In genomic region chr5:95102080-95102479, GRCh38 we compare ENCODE assay signal across 16 cellular contexts.
DNase-seq lines count a peak whose midpoint lies in the region; ATAC-seq and TF ChIP-seq lines count a peak whose summit lies in the region.
"Had no signal": no experiment of that assay in that cellular context is flagged by ENCODE, and none has a peak within 500 bp of the region (broad histone marks: within the 10 kb centered on the region; RNA-seq: fewer than 3 reads in every experiment).

No MANE protein-coding gene starts in this region.

- H4K20me1 ChIP-seq in DND-41 (ENCODE audit: insufficient read depth, low read length), result no peaks in the 10 kb centered on the region

- no peaks in the 10 kb centered on the region for H3K36me3 ChIP-seq in DND-41 (ENCODE audit: insufficient read depth, low read length)
- H3K36me3 ChIP-seq in SJCRH30, result peaks cover 2% of the 10 kb centered on the region; the same call in 1 of the 2 replicates
- H3K36me3 ChIP-seq in right atrium auricular region, result no peaks in the 10 kb centered on the region
- H3K36me3 ChIP-seq: breast epithelium, neutrophil had no signal

- H3K9ac ChIP-seq in DND-41 (ENCODE audit: low read depth, low read length), result no peak overlapping the region

- H2AFZ ChIP-seq in DND-41 (ENCODE audit: low read depth, low read length), result no peak overlapping the region

- no peaks in the 10 kb centered on the region for H3K79me2 ChIP-seq in DND-41 (ENCODE audit: insufficient read depth, low read length)

- H3K27ac ChIP-seq in DND-41 (ENCODE audit: low read length) (no peak overlapping the region), SJCRH30 (no peak overlapping the region), right atrium auricular region (no peak overlapping the region)
- H3K27ac ChIP-seq: breast epithelium, neutrophil had no signal

- ATAC-seq in DND-41 (ENCODE audit: insufficient read depth, low read depth) (peak; percentile 31; the same call in 1 of the 3 replicates), GM19467 (IDR thresholded peaks at IDR 0.05; ENCODE audit: unreplicated experiment) (peak; percentile 37), HG03280 (IDR thresholded peaks at IDR 0.05; ENCODE audit: unreplicated experiment) (peak; percentile 21), SK-N-SH treated with all-trans-retinoic acid at 6 μM for 48 hours (no peak)

- H3K9me3 ChIP-seq in DND-41 (ENCODE audit: insufficient read depth, low read length, severe bottlenecking) (no peaks in the 10 kb centered on the region), SJCRH30 (replicated peaks) (no peaks in the 10 kb centered on the region), right atrium auricular region (no peaks in the 10 kb centered on the region)
- H3K9me3 ChIP-seq: breast epithelium, neutrophil had no signal

- no peaks in the 10 kb centered on the region for H3K27me3 ChIP-seq in DND-41 (ENCODE audit: insufficient read depth, low read length, poor library complexity)
- no peaks in the 10 kb centered on the region for H3K27me3 ChIP-seq in SJCRH30
- no peaks in the 10 kb centered on the region for H3K27me3 ChIP-seq in right atrium auricular region
- H3K27me3 ChIP-seq: breast epithelium, neutrophil had no signal

- H3K4me3 ChIP-seq in DND-41 (ENCODE audit: low read depth in 1 of 2, low read length in 2 of 2) (no peak overlapping the region), SJCRH30 (no peak overlapping the region), right atrium auricular region (no peak overlapping the region)
- H3K4me3 ChIP-seq: breast epithelium had no signal

- no peaks in the 10 kb centered on the region for H3K4me1 ChIP-seq in DND-41 (ENCODE audit: insufficient read depth, low read length)
- H3K4me1 ChIP-seq in SJCRH30, result no peaks in the 10 kb centered on the region
- no peaks in the 10 kb centered on the region for H3K4me1 ChIP-seq in right atrium auricular region
- H3K4me1 ChIP-seq: breast epithelium had no signal

- no peak for TF ChIP-seq CTCF in DND-41 (IDR thresholded peaks at IDR 0.05; ENCODE audit: borderline replicate concordance, extremely low read depth, low read length, poor library complexity, severe bottlenecking)
- no peak for TF ChIP-seq CTCF in right atrium auricular region (IDR thresholded peaks at IDR 0.05)

- DNase-seq in DND-41 (no peak), SJCRH30 (peak; percentile 18 to 21), HPDE6-E6E7 (ENCODE audit: extremely low spot score) (no peak), HuH-7.5 (ENCODE audit: low spot score) (no peak), right atrium auricular region (ENCODE audit: low spot score) (no peak)
- DNase-seq: activated CD4-positive, alpha-beta T cell treated with anti-CD3 and anti-CD28 coated beads, Interleukin-2, amount 50 U/mL, for 1 hour; DMS 273 treated with DMSO at 0.1 percent for 48 hours; glutamatergic neuron; HCEC 1CT; NCI-H1048; T-helper 1 cell had no signal

- H3K4me2 ChIP-seq in DND-41 (ENCODE audit: insufficient read depth, low read length), result no peak overlapping the region

TF ChIP-seq in SK-N-SH treated with all-trans-retinoic acid at 6 μM for 48 hours, 23 proteins besides CTCF, POLR2A, EP300 and RAD21:
- TF ChIP-seq GLIS3 (CRISPR knock-in tag; IDR thresholded peaks at IDR 0.05), result no peak
- TF ChIP-seq RARB (CRISPR knock-in tag; IDR thresholded peaks at IDR 0.05), result no peak
- no peak for TF ChIP-seq ZNF70 (CRISPR knock-in tag; IDR thresholded peaks at IDR 0.05)
- TF ChIP-seq POU6F1 (CRISPR knock-in tag; IDR thresholded peaks at IDR 0.05; ENCODE audit: borderline replicate concordance, low read depth), result no peak
- TF ChIP-seq ESRRG (CRISPR knock-in tag; IDR thresholded peaks at IDR 0.05), result no peak
- TF ChIP-seq ZFP3 (CRISPR knock-in tag; IDR thresholded peaks at IDR 0.05), result no peak
- no peak for TF ChIP-seq SNAI2 (CRISPR knock-in tag; IDR thresholded peaks at IDR 0.05)
- no peak for TF ChIP-seq ZC3H10 (CRISPR knock-in tag; IDR thresholded peaks at IDR 0.05)
- TF ChIP-seq ISL1 (CRISPR knock-in tag; IDR thresholded peaks at IDR 0.05), result no peak
- no peak for TF ChIP-seq PPARA (CRISPR knock-in tag; IDR thresholded peaks at IDR 0.05; ENCODE audit: borderline replicate concordance)
- no peak for TF ChIP-seq ARNTL (CRISPR knock-in tag; IDR thresholded peaks at IDR 0.05; ENCODE audit: borderline replicate concordance, low read depth)
- no peak for TF ChIP-seq ZNF565 (CRISPR knock-in tag; conservative IDR thresholded peaks at IDR 0.05; ENCODE audit: low read depth)

Comparison
In these comparisons a context has a peak if more than half of its experiments do, and no peak if none do; other contexts are left out.
1. DNase-seq: peak in SJCRH30 (2 of 2); none in DND-41 (single experiment), HPDE6-E6E7 (single experiment), HuH-7.5 (single experiment) and right atrium auricular region (single experiment).